In genomic region chr3:186534113-186534669, GRCh38 we compare ENCODE assay signal across 8 cellular contexts. TPM values are rescaled to one million over a fixed set of nuclear protein-coding genes. Genes with fewer than 3 reads are reported as not detected.
DNase-seq lines count a peak whose midpoint lies in the region; ATAC-seq and TF ChIP-seq lines count a peak whose summit lies in the region.

No MANE protein-coding gene starts in this region.

- peak overlapping the region in 5 of 7 donors; percentile 1 to 67 (median 34) for H3K4me3 Mint-ChIP-seq in CD8-positive, alpha-beta memory T cell
- peak overlapping the region; percentile 86 to 88 for H3K4me3 Mint-ChIP-seq in activated T-cell treated with anti-CD3 and anti-CD28 coated beads, Interleukin-2, amount 50 U/mL, for 72 hours
- peak overlapping the region; percentile 55 for H3K4me3 Mint-ChIP-seq in stimulated activated memory B cell treated with anti-CD40 and anti-IgM and Interleukin-4, amounts not matched to agents 10 μg/mL and 1 μg/mL and 100 μg/mL, for 72 hours

- no peak for TF ChIP-seq CTCF in psoas muscle (IDR thresholded peaks at IDR 0.05)

- no peaks in the 10 kb centered on the region for H3K27me3 ChIP-seq in CD8-positive, alpha-beta memory T cell (ENCODE audit: insufficient read depth, low read length, poor library complexity, severe bottlenecking)
- no peaks in the 10 kb centered on the region for H3K27me3 ChIP-seq in psoas muscle (ENCODE audit: insufficient read depth in 3 of 3, low read length in 2 of 3)

- peaks cover 19 to 51% (median 32%) of the 10 kb centered on the region in 3 donors for H3K4me1 Mint-ChIP-seq in CD8-positive, alpha-beta memory T cell
- peaks cover 97% of the 10 kb centered on the region for H3K4me1 Mint-ChIP-seq in activated T-cell treated with anti-CD3 and anti-CD28 coated beads, Interleukin-2, amount 50 U/mL, for 72 hours (ENCODE audit: low read depth)
- H3K4me1 Mint-ChIP-seq in stimulated activated memory B cell treated with anti-CD40 and anti-IgM and Interleukin-4, amounts not matched to agents 10 μg/mL and 1 μg/mL and 100 μg/mL, for 72 hours, result peaks cover 93% of the 10 kb centered on the region

- H3K27ac Mint-ChIP-seq in CD8-positive, alpha-beta memory T cell, result peak overlapping the region in 7 of 8 donors; percentile 28 to 86 (median 75)
- H3K27ac Mint-ChIP-seq in activated T-cell treated with anti-CD3 and anti-CD28 coated beads, Interleukin-2, amount 50 U/mL, for 72 hours, result peak overlapping the region; percentile 94
- peak overlapping the region; percentile 95 for H3K27ac Mint-ChIP-seq in stimulated activated memory B cell treated with anti-CD40 and anti-IgM and Interleukin-4, amounts not matched to agents 10 μg/mL and 1 μg/mL and 100 μg/mL, for 72 hours

- CTCF ChIA-PET in CD8-positive, alpha-beta memory T cell (lab: Charles Lee), result interaction anchor here (0.9 to 1.8 kb wide), 4 partner anchors 15 to 551 kb away, joined by 3 to 10 read pairs (median 4); no protein-coding TSS in a partner anchor

- H3K27me3 Mint-ChIP-seq in CD8-positive, alpha-beta memory T cell, result no peaks in the 10 kb centered on the region
- no peaks in the 10 kb centered on the region for H3K27me3 Mint-ChIP-seq in activated T-cell treated with anti-CD3 and anti-CD28 coated beads, Interleukin-2, amount 50 U/mL, for 72 hours (ENCODE audit: low read depth)
- H3K27me3 Mint-ChIP-seq in stimulated activated memory B cell treated with anti-CD40 and anti-IgM and Interleukin-4, amounts not matched to agents 10 μg/mL and 1 μg/mL and 100 μg/mL, for 72 hours, result no peaks in the 10 kb centered on the region

- no peaks in the 10 kb centered on the region for H3K9me3 Mint-ChIP-seq in CD8-positive, alpha-beta memory T cell
- no peaks in the 10 kb centered on the region for H3K9me3 Mint-ChIP-seq in activated T-cell treated with anti-CD3 and anti-CD28 coated beads, Interleukin-2, amount 50 U/mL, for 72 hours
- no peaks in the 10 kb centered on the region for H3K9me3 Mint-ChIP-seq in stimulated activated memory B cell treated with anti-CD40 and anti-IgM and Interleukin-4, amounts not matched to agents 10 μg/mL and 1 μg/mL and 100 μg/mL, for 72 hours

- no peaks in the 10 kb centered on the region for H3K9me3 ChIP-seq in CD8-positive, alpha-beta memory T cell (ENCODE audit: low read length)
- no peaks in the 10 kb centered on the region for H3K9me3 ChIP-seq in psoas muscle

- H3K36me3 ChIP-seq in CD8-positive, alpha-beta memory T cell (ENCODE audit: insufficient read depth, low read length), result no peaks in the 10 kb centered on the region
- H3K36me3 ChIP-seq in psoas muscle (ENCODE audit: insufficient read depth in 1 of 2, low read depth in 1 of 2), result peaks cover 4 to 11% of the 10 kb centered on the region in 2 donors

- POLR2A ChIA-PET in CD8-positive, alpha-beta memory T cell (lab: Charles Lee), result interaction anchor here (1.7 kb wide), 1 partner anchor 15 kb away, joined by 5 read pairs; no protein-coding TSS in a partner anchor

- 80 to 85% (median 82%) methylated on average over 6 of the region's 6 CpGs for WGBS in psoas muscle, 3 donors

- ATAC-seq in GM21360 (IDR thresholded peaks at IDR 0.05; ENCODE audit: unreplicated experiment) (peak; percentile 89), HG03558 (IDR thresholded peaks at IDR 0.05; ENCODE audit: extremely low read depth, unreplicated experiment) (peak; percentile 64), psoas muscle (no peak)
- ATAC-seq in activated T-cell treated with anti-CD3 and anti-CD28 coated beads, Interleukin-2, amount 50 U/mL, for 72 hours (replicated peaks in 1 of 2), result peak; percentile 83 to 85
- ATAC-seq in stimulated activated memory B cell treated with anti-CD40 and anti-IgM and Interleukin-4, amounts not matched to agents 10 μg/mL and 1 μg/mL and 100 μg/mL, for 72 hours, result peak; percentile 98

- no peak overlapping the region for H3K27ac ChIP-seq in CD8-positive, alpha-beta memory T cell (ENCODE audit: low read depth, low read length)
- H3K27ac ChIP-seq in psoas muscle, result no peak overlapping the region

- peak in 4 of 5 donors; percentile 15 to 56 (median 41) for DNase-seq in CD8-positive, alpha-beta memory T cell
- DNase-seq in activated T-cell treated with anti-CD3 and anti-CD28 coated beads, Interleukin-2, amount 50 U/mL, for 72 hours, result peak; percentile 65 to 78
- DNase-seq in NCI-H2029 (lab: John Stamatoyannopoulos, UW) (no peak), NCI-H128 (lab: John Stamatoyannopoulos, UW; ENCODE audit: unreplicated experiment) (no peak), psoas muscle (no peak)

- H3K4me3 ChIP-seq in CD8-positive, alpha-beta memory T cell (ENCODE audit: low read length), result no peak overlapping the region
- H3K4me3 ChIP-seq in psoas muscle, result no peak overlapping the region

- H3K4me1 ChIP-seq in CD8-positive, alpha-beta memory T cell (ENCODE audit: insufficient read depth, low read length), result peaks cover 24% of the 10 kb centered on the region
- no peaks in the 10 kb centered on the region for H3K4me1 ChIP-seq in psoas muscle

- intact Hi-C loops in psoas muscle (cut with DNase I), result no loop called here

- H3K36me3 Mint-ChIP-seq in CD8-positive, alpha-beta memory T cell, result peaks cover 2 to 4% (median 4%) of the 10 kb centered on the region in 3 donors
- H3K36me3 Mint-ChIP-seq in activated T-cell treated with anti-CD3 and anti-CD28 coated beads, Interleukin-2, amount 50 U/mL, for 72 hours (ENCODE audit: insufficient read depth in 2 of 2), result peaks cover 0 to 4% of the 10 kb centered on the region in 2 donors
- H3K36me3 Mint-ChIP-seq in stimulated activated memory B cell treated with anti-CD40 and anti-IgM and Interleukin-4, amounts not matched to agents 10 μg/mL and 1 μg/mL and 100 μg/mL, for 72 hours, result peaks cover 4% of the 10 kb centered on the region

RNA-seq across cellular contexts. Expression of gene CRYGS, which starts 10.0 kb away (rescaled TPM):
- total RNA-seq in CD8-positive, alpha-beta memory T cell, result 1 to 10 TPM; 2.7 to 3.0 TPM
- polyA plus RNA-seq in CD8-positive, alpha-beta memory T cell, result not detected
- 1 to 10 TPM; 7.0 to 7.1 TPM for total RNA-seq in activated T-cell treated with anti-CD3 and anti-CD28 coated beads, Interleukin-2, amount 50 U/mL, for 72 hours
- total RNA-seq in psoas muscle, result under 1 TPM; 0.37 to 0.75 (median 0.55) TPM
- 1 to 10 TPM in 1 of 3 donors, under 1 TPM in 2; 0.30 to 1.0 (median 0.65) TPM for polyA plus RNA-seq in psoas muscle

RNA-seq across cellular contexts. Expression of gene TBCCD1, which starts 32.9 kb away (rescaled TPM):
- 10 to 100 TPM; 17.6 to 18.3 TPM for total RNA-seq in CD8-positive, alpha-beta memory T cell
- 26.0 TPM for polyA plus RNA-seq in CD8-positive, alpha-beta memory T cell
- 10 to 100 TPM; 13.6 to 16.2 TPM for total RNA-seq in activated T-cell treated with anti-CD3 and anti-CD28 coated beads, Interleukin-2, amount 50 U/mL, for 72 hours
- total RNA-seq in psoas muscle, result 1 to 10 TPM; 4.9 to 7.8 (median 6.4) TPM
- polyA plus RNA-seq in psoas muscle, result 10 to 100 TPM in 1 of 3 donors, 1 to 10 TPM in 2; 4.6 to 10.8 (median 7.6) TPM

RNA-seq across cellular contexts. Expression of gene DNAJB11, which starts 36.3 kb away (rescaled TPM):
- total RNA-seq in CD8-positive, alpha-beta memory T cell, result 10 to 100 TPM; 62.7 to 65.6 TPM
- 48.9 TPM for polyA plus RNA-seq in CD8-positive, alpha-beta memory T cell
- total RNA-seq in activated T-cell treated with anti-CD3 and anti-CD28 coated beads, Interleukin-2, amount 50 U/mL, for 72 hours, result 10 to 100 TPM; 29.7 to 34.2 TPM
- total RNA-seq in psoas muscle, result 10 to 100 TPM; 10.3 to 24.2 (median 17.4) TPM
- 10 to 100 TPM; 35.4 to 49.2 (median 47.3) TPM for polyA plus RNA-seq in psoas muscle

Comparison
In these comparisons a context has a peak if more than half of its experiments do, and no peak if none do; other contexts are left out.
1. DNase-seq: peak in CD8-positive, alpha-beta memory T cell (4 of 5) and activated T-cell treated with anti-CD3 and anti-CD28 coated beads, Interleukin-2, amount 50 U/mL, for 72 hours (2 of 2); none in NCI-H2029 (single experiment), NCI-H128 (single experiment) and psoas muscle (0 of 2).
2. H3K4me3 Mint-ChIP-seq: peak in every context shown above with its lines; median percentile 87 in activated T-cell treated with anti-CD3 and anti-CD28 coated beads, Interleukin-2, amount 50 U/mL, for 72 hours; 55 in stimulated activated memory B cell treated with anti-CD40 and anti-IgM and Interleukin-4, amounts not matched to agents 10 μg/mL and 1 μg/mL and 100 μg/mL, for 72 hours; 34 in CD8-positive, alpha-beta memory T cell.
3. ATAC-seq: peak in GM21360 (single experiment), HG03558 (single experiment), activated T-cell treated with anti-CD3 and anti-CD28 coated beads, Interleukin-2, amount 50 U/mL, for 72 hours (2 of 2) and stimulated activated memory B cell treated with anti-CD40 and anti-IgM and Interleukin-4, amounts not matched to agents 10 μg/mL and 1 μg/mL and 100 μg/mL, for 72 hours (single experiment); none in psoas muscle (0 of 4).
4. Peak in every context shown above with its lines, with median percentiles within 50 percentile points of each other: H3K27ac Mint-ChIP-seq.